In the genomic region with DNA sequence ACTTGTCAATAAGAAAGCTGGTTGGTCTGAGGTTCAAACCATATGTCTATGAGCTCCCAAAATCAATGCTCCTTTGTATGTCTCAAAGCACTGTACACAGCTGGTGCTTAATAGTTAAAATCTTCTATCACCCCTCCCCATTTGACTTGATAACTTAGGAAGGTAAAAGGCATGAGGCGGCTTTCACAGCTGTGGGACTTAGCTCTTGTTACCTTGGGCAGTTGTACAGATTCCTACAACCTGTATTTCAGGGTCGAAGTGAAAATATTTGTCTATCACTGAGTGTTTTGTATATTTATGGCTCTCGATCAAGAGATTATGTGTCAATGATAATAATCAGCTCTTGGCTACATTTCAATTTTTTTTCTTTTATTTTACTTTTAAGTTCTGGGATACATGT, we compare ENCODE assay signal across 1 cellular context.
TF ChIP-seq lines count a peak whose summit lies in the region.

No MANE protein-coding gene starts in this region.

TF ChIP-seq in neural cell, 6 proteins besides CTCF, POLR2A, EP300 and RAD21 (continued from another document):
- TF ChIP-seq, protein P1, sequence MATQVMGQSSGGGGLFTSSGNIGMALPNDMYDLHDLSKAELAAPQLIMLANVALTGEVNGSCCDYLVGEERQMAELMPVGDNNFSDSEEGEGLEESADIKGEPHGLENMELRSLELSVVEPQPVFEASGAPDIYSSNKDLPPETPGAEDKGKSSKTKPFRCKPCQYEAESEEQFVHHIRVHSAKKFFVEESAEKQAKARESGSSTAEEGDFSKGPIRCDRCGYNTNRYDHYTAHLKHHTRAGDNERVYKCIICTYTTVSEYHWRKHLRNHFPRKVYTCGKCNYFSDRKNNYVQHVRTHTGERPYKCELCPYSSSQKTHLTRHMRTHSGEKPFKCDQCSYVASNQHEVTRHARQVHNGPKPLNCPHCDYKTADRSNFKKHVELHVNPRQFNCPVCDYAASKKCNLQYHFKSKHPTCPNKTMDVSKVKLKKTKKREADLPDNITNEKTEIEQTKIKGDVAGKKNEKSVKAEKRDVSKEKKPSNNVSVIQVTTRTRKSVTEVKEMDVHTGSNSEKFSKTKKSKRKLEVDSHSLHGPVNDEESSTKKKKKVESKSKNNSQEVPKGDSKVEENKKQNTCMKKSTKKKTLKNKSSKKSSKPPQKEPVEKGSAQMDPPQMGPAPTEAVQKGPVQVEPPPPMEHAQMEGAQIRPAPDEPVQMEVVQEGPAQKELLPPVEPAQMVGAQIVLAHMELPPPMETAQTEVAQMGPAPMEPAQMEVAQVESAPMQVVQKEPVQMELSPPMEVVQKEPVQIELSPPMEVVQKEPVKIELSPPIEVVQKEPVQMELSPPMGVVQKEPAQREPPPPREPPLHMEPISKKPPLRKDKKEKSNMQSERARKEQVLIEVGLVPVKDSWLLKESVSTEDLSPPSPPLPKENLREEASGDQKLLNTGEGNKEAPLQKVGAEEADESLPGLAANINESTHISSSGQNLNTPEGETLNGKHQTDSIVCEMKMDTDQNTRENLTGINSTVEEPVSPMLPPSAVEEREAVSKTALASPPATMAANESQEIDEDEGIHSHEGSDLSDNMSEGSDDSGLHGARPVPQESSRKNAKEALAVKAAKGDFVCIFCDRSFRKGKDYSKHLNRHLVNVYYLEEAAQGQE (IDR thresholded peaks at IDR 0.05; ENCODE audit: borderline replicate concordance): no peak
- TF ChIP-seq TAF1 (IDR thresholded peaks at IDR 0.05; ENCODE audit: low read depth): no peak
- no peak for TF ChIP-seq SMC3 (conservative IDR thresholded peaks at IDR 0.05; ENCODE audit: poor library complexity)
